24 cellular contexts compared by ENCODE assay signal in the genomic region with DNA sequence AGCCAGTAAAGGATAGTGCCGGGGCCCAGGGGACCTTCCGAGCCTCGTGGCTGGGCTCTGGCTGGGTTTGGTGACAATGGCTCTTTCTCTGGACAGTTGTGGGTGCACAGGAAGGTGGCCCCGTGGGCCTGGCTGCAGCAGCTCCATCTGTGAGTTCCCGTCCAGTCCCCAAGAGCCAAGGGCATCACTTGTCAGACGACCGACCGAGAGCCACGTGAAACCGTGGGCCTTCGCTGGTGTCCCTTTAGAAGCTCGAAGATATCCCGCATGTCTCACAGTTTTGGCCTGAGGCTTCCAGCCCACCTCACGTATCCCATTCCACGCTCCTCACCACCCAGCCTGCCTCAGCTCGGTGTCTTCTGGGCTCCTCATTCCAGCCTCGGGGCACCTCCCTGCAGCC. TPM values are rescaled to one million over a fixed set of nuclear protein-coding genes. Genes with fewer than 3 reads are reported as not detected.
"Had no signal": no experiment of that assay in that cellular context is flagged by ENCODE, and none has a peak within 500 bp of the region (broad histone marks: within the 10 kb centered on the region; RNA-seq: fewer than 3 reads in every experiment).

No MANE protein-coding gene starts in this region.

- H3K9me3 ChIP-seq: MG63, SK-N-SH had no signal

- H3K9ac ChIP-seq: SK-N-SH had no signal

- H3K4me2 ChIP-seq: SK-N-SH had no signal

- H3K9me2 ChIP-seq: SK-N-SH had no signal

- H3K27me3 ChIP-seq: MG63 had no signal

- DNase-seq: Karpas-422, KG1, MG63, NCI-H1092, NCI-H1105 treated with DMSO at 0.1 percent for 48 hours, NCI-H1417 treated with DMSO at 0.1 percent for 48 hours, NCI-H146, NCI-H1694 treated with DMSO at 0.1 percent for 48 hours, NCI-H1930, NCI-H2081, NCI-H2107, NCI-H226, NCI-H446, NCI-H510A, NCI-H524 treated with DMSO at 0.1 percent for 48 hours, NCI-H69, NCI-H774, PC-3, SHP77, SK-N-SH, SW 1271 had no signal

- ATAC-seq: Panc1, PC-3 had no signal

- H3K27ac ChIP-seq: RWPE1 had no signal

- H3K4me3 ChIP-seq: MG63 had no signal

- H3K36me3 ChIP-seq: MG63 had no signal

RNA-seq across cellular contexts. Expression of gene UMODL1, which starts 27.2 kb away (rescaled TPM):
- total RNA-seq: PC-3, SK-MEL-5 had no signal
- polyA plus RNA-seq: SK-N-SH had no signal
